ENCODE assay signal across 1 cellular context in the genomic region with DNA sequence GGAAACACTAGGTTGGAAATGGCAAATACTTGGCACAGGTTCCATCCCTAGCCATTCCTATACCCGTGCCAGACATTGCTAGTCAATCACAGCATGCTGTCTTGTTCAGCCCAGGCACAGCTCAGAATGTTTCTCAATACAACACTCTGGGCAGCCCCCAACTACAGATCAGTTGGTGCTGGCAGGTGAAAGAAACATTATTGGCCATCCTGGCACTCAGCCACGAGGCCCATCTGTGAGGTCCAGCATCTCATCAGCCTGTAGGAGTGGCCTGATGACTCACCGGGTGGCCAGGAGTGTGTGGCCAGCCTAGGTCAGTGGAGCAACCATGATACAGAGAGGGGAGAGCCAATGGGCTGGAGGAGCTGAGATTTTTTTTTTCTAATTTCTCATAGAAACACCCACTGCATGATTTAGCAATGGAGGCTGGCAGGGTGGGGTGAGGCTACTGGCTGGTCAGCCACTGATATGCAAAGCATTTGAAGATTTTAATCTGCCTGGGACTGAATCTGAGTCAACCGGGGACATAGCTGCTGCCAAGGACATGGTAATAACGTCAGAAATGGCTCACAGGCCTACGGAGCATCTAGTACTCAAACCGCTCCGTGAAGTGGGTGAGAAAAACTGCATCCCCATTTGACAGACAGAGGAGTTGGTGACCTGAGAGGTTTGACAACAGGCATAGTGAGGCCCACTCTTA.
TF ChIP-seq lines count a peak whose summit lies in the region.

No MANE protein-coding gene starts in this region.

TF ChIP-seq in K562, 482 proteins besides CTCF, POLR2A, EP300 and RAD21 (continued from another document and continues in another):
- TF ChIP-seq, protein P1, sequence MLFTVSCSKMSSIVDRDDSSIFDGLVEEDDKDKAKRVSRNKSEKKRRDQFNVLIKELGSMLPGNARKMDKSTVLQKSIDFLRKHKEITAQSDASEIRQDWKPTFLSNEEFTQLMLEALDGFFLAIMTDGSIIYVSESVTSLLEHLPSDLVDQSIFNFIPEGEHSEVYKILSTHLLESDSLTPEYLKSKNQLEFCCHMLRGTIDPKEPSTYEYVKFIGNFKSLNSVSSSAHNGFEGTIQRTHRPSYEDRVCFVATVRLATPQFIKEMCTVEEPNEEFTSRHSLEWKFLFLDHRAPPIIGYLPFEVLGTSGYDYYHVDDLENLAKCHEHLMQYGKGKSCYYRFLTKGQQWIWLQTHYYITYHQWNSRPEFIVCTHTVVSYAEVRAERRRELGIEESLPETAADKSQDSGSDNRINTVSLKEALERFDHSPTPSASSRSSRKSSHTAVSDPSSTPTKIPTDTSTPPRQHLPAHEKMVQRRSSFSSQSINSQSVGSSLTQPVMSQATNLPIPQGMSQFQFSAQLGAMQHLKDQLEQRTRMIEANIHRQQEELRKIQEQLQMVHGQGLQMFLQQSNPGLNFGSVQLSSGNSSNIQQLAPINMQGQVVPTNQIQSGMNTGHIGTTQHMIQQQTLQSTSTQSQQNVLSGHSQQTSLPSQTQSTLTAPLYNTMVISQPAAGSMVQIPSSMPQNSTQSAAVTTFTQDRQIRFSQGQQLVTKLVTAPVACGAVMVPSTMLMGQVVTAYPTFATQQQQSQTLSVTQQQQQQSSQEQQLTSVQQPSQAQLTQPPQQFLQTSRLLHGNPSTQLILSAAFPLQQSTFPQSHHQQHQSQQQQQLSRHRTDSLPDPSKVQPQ (CRISPR knock-in tag; IDR thresholded peaks at IDR 0.05; ENCODE audit: borderline replicate concordance): no peak
- TF ChIP-seq, protein P2, sequence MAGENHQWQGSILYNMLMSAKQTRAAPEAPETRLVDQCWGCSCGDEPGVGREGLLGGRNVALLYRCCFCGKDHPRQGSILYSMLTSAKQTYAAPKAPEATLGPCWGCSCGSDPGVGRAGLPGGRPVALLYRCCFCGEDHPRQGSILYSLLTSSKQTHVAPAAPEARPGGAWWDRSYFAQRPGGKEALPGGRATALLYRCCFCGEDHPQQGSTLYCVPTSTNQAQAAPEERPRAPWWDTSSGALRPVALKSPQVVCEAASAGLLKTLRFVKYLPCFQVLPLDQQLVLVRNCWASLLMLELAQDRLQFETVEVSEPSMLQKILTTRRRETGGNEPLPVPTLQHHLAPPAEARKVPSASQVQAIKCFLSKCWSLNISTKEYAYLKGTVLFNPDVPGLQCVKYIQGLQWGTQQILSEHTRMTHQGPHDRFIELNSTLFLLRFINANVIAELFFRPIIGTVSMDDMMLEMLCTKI (IDR thresholded peaks at IDR 0.05; ENCODE audit: partially characterized antibody): no peak
- TF ChIP-seq ZFPM2 (CRISPR knock-in tag; IDR thresholded peaks at IDR 0.05) (no peak), ZNF384 (IDR thresholded peaks at IDR 0.05; ENCODE audit: low read depth, low read length) (peak; percentile 78; the same call in 1 of the 2 replicates), TRIM28 (IDR thresholded peaks at IDR 0.05) (no peak), RCOR1 (IDR thresholded peaks at IDR 0.05; ENCODE audit: borderline replicate concordance in 1 of 2, low read depth in 2 of 2, low read length in 2 of 2) (peak in 1 of 2 experiments; percentile 94; a peak in 2 of 4 replicates), CTBP1 (IDR thresholded peaks at IDR 0.05; ENCODE audit: borderline replicate concordance) (peak; percentile 67), ZNF23 (CRISPR knock-in tag; IDR thresholded peaks at IDR 0.05) (0 out of 2 replicates have a peak, but pooled peaks have one; percentile 48), ARID2 (IDR thresholded peaks at IDR 0.05) (no peak), YBX1 (IDR thresholded peaks at IDR 0.05) (no peak), ATF1 (CRISPR knock-in tag; IDR thresholded peaks at IDR 0.05) (no peak), ATF1 (tag; IDR thresholded peaks at IDR 0.05) (peak; percentile 57), ATF7 (IDR thresholded peaks at IDR 0.05) (peak; percentile 46; the same call in 1 of the 2 replicates), CBFA2T2 (conservative IDR thresholded peaks at IDR 0.05) (peak; percentile 21; the same call in 1 of the 2 replicates), ZNF507 (tag; conservative IDR thresholded peaks at IDR 0.05) (no peak), CREM (IDR thresholded peaks at IDR 0.05; ENCODE audit: low read depth) (no peak), ZNF766 (CRISPR knock-in tag; conservative IDR thresholded peaks at IDR 0.05) (no peak), NFE2 (IDR thresholded peaks at IDR 0.05; ENCODE audit: low read depth) (peak; percentile 35; the same call in 1 of the 2 replicates), NCOR1 (IDR thresholded peaks at IDR 0.05) (no peak), NFYB (IDR thresholded peaks at IDR 0.05; ENCODE audit: extremely low read depth, insufficient read length) (no peak), POLR3G (IDR thresholded peaks at IDR 0.05; ENCODE audit: extremely low read depth, insufficient read length, insufficient replicate concordance) (no peak), L3MBTL2 (IDR thresholded peaks at IDR 0.05) (peak; percentile 48; the same call in 1 of the 2 replicates), FOXP1 (CRISPR knock-in tag; IDR thresholded peaks at IDR 0.05) (no peak), MEF2A (IDR thresholded peaks at IDR 0.05; ENCODE audit: control insufficient read depth, low read depth, low read length) (no peak), ZNF133 (CRISPR knock-in tag; IDR thresholded peaks at IDR 0.05) (no peak), WHSC1 (IDR thresholded peaks at IDR 0.05; ENCODE audit: low read length) (no peak), TCF3 (CRISPR knock-in tag; IDR thresholded peaks at IDR 0.05) (peak; percentile 30; the same call in 1 of the 2 replicates), CEBPB (tag; IDR thresholded peaks at IDR 0.05) (peak; percentile 49; the same call in 1 of the 2 replicates), HNRNPK (IDR thresholded peaks at IDR 0.05; ENCODE audit: low read depth, low read length, poor library complexity, severe bottlenecking) (no peak), NCOA4 (IDR thresholded peaks at IDR 0.05; ENCODE audit: partially characterized antibody) (no peak), KLF1 (tag; IDR thresholded peaks at IDR 0.05) (no peak), SMAD1 (IDR thresholded peaks at IDR 0.05; ENCODE audit: low read depth, low read length, partially characterized antibody) (peak; percentile 80)
- TF ChIP-seq, protein P3, sequence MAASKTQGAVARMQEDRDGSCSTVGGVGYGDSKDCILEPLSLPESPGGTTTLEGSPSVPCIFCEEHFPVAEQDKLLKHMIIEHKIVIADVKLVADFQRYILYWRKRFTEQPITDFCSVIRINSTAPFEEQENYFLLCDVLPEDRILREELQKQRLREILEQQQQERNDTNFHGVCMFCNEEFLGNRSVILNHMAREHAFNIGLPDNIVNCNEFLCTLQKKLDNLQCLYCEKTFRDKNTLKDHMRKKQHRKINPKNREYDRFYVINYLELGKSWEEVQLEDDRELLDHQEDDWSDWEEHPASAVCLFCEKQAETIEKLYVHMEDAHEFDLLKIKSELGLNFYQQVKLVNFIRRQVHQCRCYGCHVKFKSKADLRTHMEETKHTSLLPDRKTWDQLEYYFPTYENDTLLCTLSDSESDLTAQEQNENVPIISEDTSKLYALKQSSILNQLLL (CRISPR knock-in tag; IDR thresholded peaks at IDR 0.05; ENCODE audit: borderline replicate concordance): no peak
- TF ChIP-seq, protein P4, sequence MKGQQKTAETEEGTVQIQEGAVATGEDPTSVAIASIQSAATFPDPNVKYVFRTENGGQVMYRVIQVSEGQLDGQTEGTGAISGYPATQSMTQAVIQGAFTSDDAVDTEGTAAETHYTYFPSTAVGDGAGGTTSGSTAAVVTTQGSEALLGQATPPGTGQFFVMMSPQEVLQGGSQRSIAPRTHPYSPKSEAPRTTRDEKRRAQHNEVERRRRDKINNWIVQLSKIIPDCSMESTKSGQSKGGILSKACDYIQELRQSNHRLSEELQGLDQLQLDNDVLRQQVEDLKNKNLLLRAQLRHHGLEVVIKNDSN (CRISPR knock-in tag; IDR thresholded peaks at IDR 0.05): no peak
- TF ChIP-seq, protein P5, sequence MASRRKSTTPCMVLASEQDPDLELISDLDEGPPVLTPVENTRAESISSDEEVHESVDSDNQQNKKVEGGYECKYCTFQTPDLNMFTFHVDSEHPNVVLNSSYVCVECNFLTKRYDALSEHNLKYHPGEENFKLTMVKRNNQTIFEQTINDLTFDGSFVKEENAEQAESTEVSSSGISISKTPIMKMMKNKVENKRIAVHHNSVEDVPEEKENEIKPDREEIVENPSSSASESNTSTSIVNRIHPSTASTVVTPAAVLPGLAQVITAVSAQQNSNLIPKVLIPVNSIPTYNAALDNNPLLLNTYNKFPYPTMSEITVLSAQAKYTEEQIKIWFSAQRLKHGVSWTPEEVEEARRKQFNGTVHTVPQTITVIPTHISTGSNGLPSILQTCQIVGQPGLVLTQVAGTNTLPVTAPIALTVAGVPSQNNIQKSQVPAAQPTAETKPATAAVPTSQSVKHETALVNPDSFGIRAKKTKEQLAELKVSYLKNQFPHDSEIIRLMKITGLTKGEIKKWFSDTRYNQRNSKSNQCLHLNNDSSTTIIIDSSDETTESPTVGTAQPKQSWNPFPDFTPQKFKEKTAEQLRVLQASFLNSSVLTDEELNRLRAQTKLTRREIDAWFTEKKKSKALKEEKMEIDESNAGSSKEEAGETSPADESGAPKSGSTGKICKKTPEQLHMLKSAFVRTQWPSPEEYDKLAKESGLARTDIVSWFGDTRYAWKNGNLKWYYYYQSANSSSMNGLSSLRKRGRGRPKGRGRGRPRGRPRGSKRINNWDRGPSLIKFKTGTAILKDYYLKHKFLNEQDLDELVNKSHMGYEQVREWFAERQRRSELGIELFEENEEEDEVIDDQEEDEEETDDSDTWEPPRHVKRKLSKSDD (conservative IDR thresholded peaks at IDR 0.05; ENCODE audit: low read length): no peak
- TF ChIP-seq, protein P6, sequence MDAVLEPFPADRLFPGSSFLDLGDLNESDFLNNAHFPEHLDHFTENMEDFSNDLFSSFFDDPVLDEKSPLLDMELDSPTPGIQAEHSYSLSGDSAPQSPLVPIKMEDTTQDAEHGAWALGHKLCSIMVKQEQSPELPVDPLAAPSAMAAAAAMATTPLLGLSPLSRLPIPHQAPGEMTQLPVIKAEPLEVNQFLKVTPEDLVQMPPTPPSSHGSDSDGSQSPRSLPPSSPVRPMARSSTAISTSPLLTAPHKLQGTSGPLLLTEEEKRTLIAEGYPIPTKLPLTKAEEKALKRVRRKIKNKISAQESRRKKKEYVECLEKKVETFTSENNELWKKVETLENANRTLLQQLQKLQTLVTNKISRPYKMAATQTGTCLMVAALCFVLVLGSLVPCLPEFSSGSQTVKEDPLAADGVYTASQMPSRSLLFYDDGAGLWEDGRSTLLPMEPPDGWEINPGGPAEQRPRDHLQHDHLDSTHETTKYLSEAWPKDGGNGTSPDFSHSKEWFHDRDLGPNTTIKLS (IDR thresholded peaks at IDR 0.05; ENCODE audit: borderline replicate concordance, low read depth): peak; percentile 38; the same call in 1 of the 2 replicates
- TF ChIP-seq, protein P7, sequence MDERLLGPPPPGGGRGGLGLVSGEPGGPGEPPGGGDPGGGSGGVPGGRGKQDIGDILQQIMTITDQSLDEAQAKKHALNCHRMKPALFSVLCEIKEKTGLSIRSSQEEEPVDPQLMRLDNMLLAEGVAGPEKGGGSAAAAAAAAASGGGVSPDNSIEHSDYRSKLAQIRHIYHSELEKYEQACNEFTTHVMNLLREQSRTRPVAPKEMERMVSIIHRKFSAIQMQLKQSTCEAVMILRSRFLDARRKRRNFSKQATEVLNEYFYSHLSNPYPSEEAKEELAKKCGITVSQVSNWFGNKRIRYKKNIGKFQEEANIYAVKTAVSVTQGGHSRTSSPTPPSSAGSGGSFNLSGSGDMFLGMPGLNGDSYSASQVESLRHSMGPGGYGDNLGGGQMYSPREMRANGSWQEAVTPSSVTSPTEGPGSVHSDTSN (CRISPR knock-in tag; IDR thresholded peaks at IDR 0.05; ENCODE audit: low read depth): no peak
- TF ChIP-seq, protein P7 (tag; conservative IDR thresholded peaks at IDR 0.05; ENCODE audit: low read depth): no peak
- TF ChIP-seq, protein P8, sequence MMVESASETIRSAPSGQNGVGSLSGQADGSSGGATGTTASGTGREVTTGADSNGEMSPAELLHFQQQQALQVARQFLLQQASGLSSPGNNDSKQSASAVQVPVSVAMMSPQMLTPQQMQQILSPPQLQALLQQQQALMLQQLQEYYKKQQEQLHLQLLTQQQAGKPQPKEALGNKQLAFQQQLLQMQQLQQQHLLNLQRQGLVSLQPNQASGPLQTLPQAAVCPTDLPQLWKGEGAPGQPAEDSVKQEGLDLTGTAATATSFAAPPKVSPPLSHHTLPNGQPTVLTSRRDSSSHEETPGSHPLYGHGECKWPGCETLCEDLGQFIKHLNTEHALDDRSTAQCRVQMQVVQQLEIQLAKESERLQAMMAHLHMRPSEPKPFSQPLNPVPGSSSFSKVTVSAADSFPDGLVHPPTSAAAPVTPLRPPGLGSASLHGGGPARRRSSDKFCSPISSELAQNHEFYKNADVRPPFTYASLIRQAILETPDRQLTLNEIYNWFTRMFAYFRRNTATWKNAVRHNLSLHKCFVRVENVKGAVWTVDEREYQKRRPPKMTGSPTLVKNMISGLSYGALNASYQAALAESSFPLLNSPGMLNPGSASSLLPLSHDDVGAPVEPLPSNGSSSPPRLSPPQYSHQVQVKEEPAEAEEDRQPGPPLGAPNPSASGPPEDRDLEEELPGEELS (CRISPR knock-in tag; IDR thresholded peaks at IDR 0.05; ENCODE audit: borderline replicate concordance): no peak
- TF ChIP-seq, protein P9, sequence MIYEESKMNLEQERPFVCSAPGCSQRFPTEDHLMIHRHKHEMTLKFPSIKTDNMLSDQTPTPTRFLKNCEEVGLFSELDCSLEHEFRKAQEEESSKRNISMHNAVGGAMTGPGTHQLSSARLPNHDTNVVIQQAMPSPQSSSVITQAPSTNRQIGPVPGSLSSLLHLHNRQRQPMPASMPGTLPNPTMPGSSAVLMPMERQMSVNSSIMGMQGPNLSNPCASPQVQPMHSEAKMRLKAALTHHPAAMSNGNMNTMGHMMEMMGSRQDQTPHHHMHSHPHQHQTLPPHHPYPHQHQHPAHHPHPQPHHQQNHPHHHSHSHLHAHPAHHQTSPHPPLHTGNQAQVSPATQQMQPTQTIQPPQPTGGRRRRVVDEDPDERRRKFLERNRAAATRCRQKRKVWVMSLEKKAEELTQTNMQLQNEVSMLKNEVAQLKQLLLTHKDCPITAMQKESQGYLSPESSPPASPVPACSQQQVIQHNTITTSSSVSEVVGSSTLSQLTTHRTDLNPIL (CRISPR knock-in tag; IDR thresholded peaks at IDR 0.05): no peak
- TF ChIP-seq, protein P10, sequence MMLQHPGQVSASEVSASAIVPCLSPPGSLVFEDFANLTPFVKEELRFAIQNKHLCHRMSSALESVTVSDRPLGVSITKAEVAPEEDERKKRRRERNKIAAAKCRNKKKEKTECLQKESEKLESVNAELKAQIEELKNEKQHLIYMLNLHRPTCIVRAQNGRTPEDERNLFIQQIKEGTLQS (IDR thresholded peaks at IDR 0.05): peak; percentile 96
- TF ChIP-seq, protein P10 (CRISPR knock-in tag; conservative IDR thresholded peaks at IDR 0.05): no peak; the same call in 1 of the 2 replicates
